In the genomic region with DNA sequence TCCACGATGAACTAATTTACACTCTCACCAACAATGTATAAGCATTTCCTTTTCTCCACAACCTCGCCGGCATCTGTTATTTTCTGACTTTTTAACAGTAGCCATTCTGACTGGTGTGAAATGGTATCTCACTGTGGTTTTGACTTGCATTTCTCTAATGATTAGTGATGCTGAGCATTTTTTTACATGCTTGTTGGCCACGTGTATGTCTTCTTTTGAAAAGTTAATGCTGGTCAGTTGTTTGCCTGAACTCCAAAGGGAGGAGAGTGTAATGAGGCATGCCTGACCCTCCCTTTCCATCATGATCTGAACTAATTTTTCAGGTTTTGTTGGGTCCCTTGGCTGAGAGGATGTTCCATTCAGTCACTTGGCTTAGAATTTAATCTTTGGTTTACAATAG, we compare ENCODE assay signal across 25 cellular contexts. TPM values are rescaled to one million over a fixed set of nuclear protein-coding genes. Genes with fewer than 3 reads are reported as not detected.
A peak's percentile ranks its signal among the peaks of the same experiment; 100 is the strongest.
DNase-seq lines count a peak whose midpoint lies in the region; ATAC-seq and TF ChIP-seq lines count a peak whose summit lies in the region.
"Had no signal": no experiment of that assay in that cellular context is flagged by ENCODE, and none has a peak within 500 bp of the region (broad histone marks: within the 10 kb centered on the region; RNA-seq: fewer than 3 reads in every experiment).

No MANE protein-coding gene starts in this region.

- H3K27me3 ChIP-seq in naive thymus-derived CD4-positive, alpha-beta T cell (ENCODE audit: control insufficient read depth in 2 of 2, insufficient read depth in 2 of 2, low read length in 2 of 2), result no peaks in the 10 kb centered on the region
- no peaks in the 10 kb centered on the region for H3K27me3 ChIP-seq in A673 (replicated peaks; ENCODE audit: insufficient read depth, low read depth, low read length, poor library complexity)
- H3K27me3 ChIP-seq: BLaER1 treated with 17β-estradiol and CSF1 and Interleukin-3, amounts not matched to agents 10 nM and 100 nM had no signal

- intact Hi-C loops in naive thymus-derived CD4-positive, alpha-beta T cell (cut with micrococcal nuclease), result no loop called here
- intact Hi-C loops in A673 (cut with micrococcal nuclease; ENCODE audit: unreplicated experiment), result no loop called here

- no peaks in the 10 kb centered on the region for H3K9me3 ChIP-seq in naive thymus-derived CD4-positive, alpha-beta T cell (ENCODE audit: control insufficient read depth in 2 of 3, low read length in 3 of 3)
- H3K9me3 ChIP-seq in A673 (ENCODE audit: low read depth, low read length, poor library complexity, severe bottlenecking), result no peaks in the 10 kb centered on the region

- H3K9me3 Mint-ChIP-seq in activated naive CD4-positive, alpha-beta T cell treated with anti-CD3 and anti-CD28 coated beads, Interleukin-2, amount 50 U/mL, for 24 hours, result peaks cover 5% of the 10 kb centered on the region
- H3K9me3 Mint-ChIP-seq in activated naive CD4-positive, alpha-beta T cell treated with anti-CD3 and anti-CD28 coated beads, Interleukin-2, amount 50 U/mL, for 72 hours, result peaks cover 3 to 19% of the 10 kb centered on the region in 2 donors
- peaks cover 0 to 17% (median 5%) of the 10 kb centered on the region in 11 donors for H3K9me3 Mint-ChIP-seq in naive thymus-derived CD4-positive, alpha-beta T cell
- H3K9me3 Mint-ChIP-seq: H9, HFFc6 had no signal

- BruUV-seq in A673 (replicated peaks; lab: Mats Ljungman, UMichigan), result no TSS peak

- no peak overlapping the region for H3K4me3 ChIP-seq in naive thymus-derived CD4-positive, alpha-beta T cell (ENCODE audit: low read length)
- H3K4me3 ChIP-seq in A673 (ENCODE audit: low read depth, low read length, poor library complexity, severe bottlenecking), result no peak overlapping the region
- H3K4me3 ChIP-seq: BLaER1 treated with 17β-estradiol and CSF1 and Interleukin-3, amounts not matched to agents 10 nM and 100 nM; GM12878; GM23248 had no signal

- no peaks in the 10 kb centered on the region for H3K27me3 Mint-ChIP-seq in activated naive CD4-positive, alpha-beta T cell treated with anti-CD3 and anti-CD28 coated beads, Interleukin-2, amount 50 U/mL, for 24 hours
- peaks cover 0 to 3% (median 0%) of the 10 kb centered on the region in 5 donors for H3K27me3 Mint-ChIP-seq in naive thymus-derived CD4-positive, alpha-beta T cell

- H3K4me1 ChIP-seq in naive thymus-derived CD4-positive, alpha-beta T cell (ENCODE audit: control insufficient read depth in 2 of 2, insufficient read depth in 2 of 2, low read length in 2 of 2), result peaks cover 35 to 45% of the 10 kb centered on the region in 2 donors
- peaks cover 28% of the 10 kb centered on the region for H3K4me1 ChIP-seq in A673 (ENCODE audit: insufficient read depth, low read length, poor library complexity, severe bottlenecking)

- POLR2A ChIA-PET in naive thymus-derived CD4-positive, alpha-beta T cell (lab: Charles Lee), result no interaction called here
- POLR2A ChIA-PET in A673 (lab: Charles Lee; ENCODE audit: low non-redundant PET), result no interaction called here

- peaks cover 31% of the 10 kb centered on the region for H3K36me3 Mint-ChIP-seq in activated naive CD4-positive, alpha-beta T cell treated with anti-CD3 and anti-CD28 coated beads, Interleukin-2, amount 50 U/mL, for 24 hours
- H3K36me3 Mint-ChIP-seq in activated naive CD4-positive, alpha-beta T cell treated with anti-CD3 and anti-CD28 coated beads, Interleukin-2, amount 50 U/mL, for 72 hours, result peaks cover 31 to 57% of the 10 kb centered on the region in 2 donors
- peaks cover 4 to 47% (median 38%) of the 10 kb centered on the region in 5 donors for H3K36me3 Mint-ChIP-seq in naive thymus-derived CD4-positive, alpha-beta T cell

- H3K36me3 ChIP-seq in naive thymus-derived CD4-positive, alpha-beta T cell (ENCODE audit: control insufficient read depth in 2 of 3, insufficient read depth in 3 of 3, low read length in 3 of 3), result no peaks in the 10 kb centered on the region
- H3K36me3 ChIP-seq in A673 (ENCODE audit: insufficient read depth, low read length, poor library complexity, severe bottlenecking), result no peaks in the 10 kb centered on the region

- peak overlapping the region; percentile 10 for H3K27ac Mint-ChIP-seq in activated naive CD4-positive, alpha-beta T cell treated with anti-CD3 and anti-CD28 coated beads, Interleukin-2, amount 50 U/mL, for 24 hours
- no peak overlapping the region for H3K27ac Mint-ChIP-seq in activated naive CD4-positive, alpha-beta T cell treated with anti-CD3 and anti-CD28 coated beads, Interleukin-2, amount 50 U/mL, for 72 hours
- H3K27ac Mint-ChIP-seq in naive thymus-derived CD4-positive, alpha-beta T cell, result peak overlapping the region in 8 of 9 donors; percentile 34 to 99 (median 96)
- H3K27ac Mint-ChIP-seq: HFFc6 had no signal

- peaks cover 93% of the 10 kb centered on the region for H3K4me1 Mint-ChIP-seq in activated naive CD4-positive, alpha-beta T cell treated with anti-CD3 and anti-CD28 coated beads, Interleukin-2, amount 50 U/mL, for 24 hours
- peaks cover 54 to 100% (median 87%) of the 10 kb centered on the region in 7 donors for H3K4me1 Mint-ChIP-seq in naive thymus-derived CD4-positive, alpha-beta T cell

- no peak overlapping the region for H3K27ac ChIP-seq in naive thymus-derived CD4-positive, alpha-beta T cell (ENCODE audit: low read depth, low read length)
- no peak overlapping the region for H3K27ac ChIP-seq in A673 (ENCODE audit: low read depth, low read length, poor library complexity, severe bottlenecking)
- H3K27ac ChIP-seq: 22Rv1; BLaER1 treated with 17β-estradiol and CSF1 and Interleukin-3, amounts not matched to agents 10 nM and 100 nM; GM23248; KMS-11 had no signal

- no peak for TF ChIP-seq CTCF in A673 (conservative IDR thresholded peaks at IDR 0.05; ENCODE audit: low read depth, low read length)

- no peak overlapping the region for H3K4me3 Mint-ChIP-seq in activated naive CD4-positive, alpha-beta T cell treated with anti-CD3 and anti-CD28 coated beads, Interleukin-2, amount 50 U/mL, for 24 hours
- no peak overlapping the region for H3K4me3 Mint-ChIP-seq in naive thymus-derived CD4-positive, alpha-beta T cell
- H3K4me3 Mint-ChIP-seq: H9, HFFc6 had no signal

- ATAC-seq in activated naive CD4-positive, alpha-beta T cell treated with anti-CD3 and anti-CD28 coated beads, Interleukin-2, amount 50 U/mL, for 72 hours, result no peak
- peak; percentile 40 for ATAC-seq in esophagus mucosa
- no peak for ATAC-seq in naive thymus-derived CD4-positive, alpha-beta T cell
- ATAC-seq in GM21737 (IDR thresholded peaks at IDR 0.05; ENCODE audit: unreplicated experiment), result no peak
- ATAC-seq: GM12878, SK-N-SH treated with all-trans-retinoic acid at 6 μM for 48 hours had no signal

- CTCF ChIA-PET in naive thymus-derived CD4-positive, alpha-beta T cell (lab: Charles Lee), result no interaction called here
- CTCF ChIA-PET in A673 (lab: Charles Lee), result no interaction called here

- DNase-seq in activated naive CD4-positive, alpha-beta T cell treated with anti-CD3 and anti-CD28 coated beads, Interleukin-2, amount 50 U/mL, for 72 hours (ENCODE audit: low spot score in 2 of 2), result no peak
- DNase-seq in naive thymus-derived CD4-positive, alpha-beta T cell, result no peak
- DNase-seq in stimulated activated CD4-positive, alpha-beta T cell treated with anti-CD3 and anti-CD28 coated beads, Interleukin-2, amount 100 ng/mL, for 48 hours, result no peak
- no peak for DNase-seq in activated CD8-positive, alpha-beta memory T cell treated with anti-CD3 and anti-CD28 coated beads for 24 hours
- no peak for DNase-seq in A673 (ENCODE audit: low spot score)
- DNase-seq: DMS 273 treated with DMSO at 0.1 percent for 48 hours; DND-41; GM23248; H9; HFFc6; NCI-H1092 treated with DMSO at 0.1 percent for 48 hours; NCI-H1436 treated with DMSO at 0.1 percent for 48 hours; NCI-H2029; NCI-H2227 treated with DMSO at 0.1 percent for 48 hours; NCI-H510A treated with DMSO at 0.1 percent for 48 hours; NCI-H748 treated with DMSO at 0.1 percent for 48 hours; NK-92 treated with Interleukin-12 subunit alpha and Interleukin-12 subunit beta, amount 100 ng/mL, for 24 hours had no signal

RNA-seq across cellular contexts. Expression of gene SVIL, which starts 50.7 kb away (rescaled TPM):
- 10 to 100 TPM in 1 of 2 donors, 1 to 10 TPM in 1; 7.4 to 12.4 TPM for total RNA-seq in activated naive CD4-positive, alpha-beta T cell treated with anti-CD3 and anti-CD28 coated beads, Interleukin-2, amount 50 U/mL, for 72 hours
- total RNA-seq in esophagus mucosa (79.6 TPM), A673 (2021) (28.0 and 31.9 TPM in 2 replicates)
- total RNA-seq in naive thymus-derived CD4-positive, alpha-beta T cell, result 10 to 100 TPM; 13.5 to 48.9 (median 23.5) TPM
- polyA plus RNA-seq in naive thymus-derived CD4-positive, alpha-beta T cell, result 10 to 100 TPM in 1 of 2 donors, 1 to 10 TPM in 1; 8.7 to 16.3 TPM

Comparison
In these comparisons a context has a peak if more than half of its experiments do, and no peak if none do; other contexts are left out.
1. H3K27ac Mint-ChIP-seq: peak in activated naive CD4-positive, alpha-beta T cell treated with anti-CD3 and anti-CD28 coated beads, Interleukin-2, amount 50 U/mL, for 24 hours (single experiment) and naive thymus-derived CD4-positive, alpha-beta T cell (8 of 9); none in activated naive CD4-positive, alpha-beta T cell treated with anti-CD3 and anti-CD28 coated beads, Interleukin-2, amount 50 U/mL, for 72 hours (0 of 2).